ENCODE assay signal across 30 cellular contexts in the genomic region with DNA sequence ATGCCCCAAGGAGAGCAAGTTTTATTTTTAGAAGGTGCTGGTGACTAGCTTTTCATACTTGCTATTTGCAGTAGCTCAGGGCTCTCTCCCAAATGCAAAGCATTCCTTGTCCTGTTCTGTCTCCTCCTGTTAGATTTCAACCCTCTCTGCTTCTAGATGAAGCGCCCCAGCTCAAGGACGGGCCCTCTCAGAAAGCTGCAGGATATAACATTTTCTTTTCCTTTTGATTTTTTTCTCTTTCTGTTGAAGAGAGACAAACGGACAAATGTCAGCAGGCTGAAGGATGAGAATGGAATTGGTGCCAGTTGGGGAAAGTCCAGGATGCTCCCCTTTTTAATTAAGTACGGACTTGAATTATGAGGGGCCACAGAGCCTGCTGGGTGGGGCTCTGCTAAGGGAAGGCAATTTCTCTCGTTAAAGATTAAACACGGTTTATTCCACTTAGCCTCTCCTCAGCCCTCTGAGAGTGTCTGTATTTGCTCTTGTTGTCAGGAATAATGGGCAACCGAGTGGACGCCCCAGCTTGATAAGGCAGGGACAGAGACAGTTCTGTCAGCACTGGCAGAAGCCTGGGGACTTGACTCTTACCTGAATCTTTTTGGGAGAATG. TPM values are rescaled to one million over a fixed set of nuclear protein-coding genes. Genes with fewer than 3 reads are reported as not detected.
A peak's percentile ranks its signal among the peaks of the same experiment; 100 is the strongest.
DNase-seq lines count a peak whose midpoint lies in the region; ATAC-seq and TF ChIP-seq lines count a peak whose summit lies in the region.
"Had no signal": no experiment of that assay in that cellular context is flagged by ENCODE, and none has a peak within 500 bp of the region (broad histone marks: within the 10 kb centered on the region; RNA-seq: fewer than 3 reads in every experiment).

No MANE protein-coding gene starts in this region.

- no peak overlapping the region for H3K4me2 ChIP-seq in GM23338

- H3K36me3 Mint-ChIP-seq in GM23338 (ENCODE audit: low read depth) = no peaks in the 10 kb centered on the region
- H3K36me3 Mint-ChIP-seq: activated CD8-positive, alpha-beta memory T cell treated with anti-CD3 and anti-CD28 coated beads, Interleukin-2, amount 10 ng/mL, durations not matched to agents 7 days and 5 days; activated naive CD8-positive, alpha-beta T cell treated with anti-CD3 and anti-CD28 coated beads, Interleukin-2, amount 10 ng/mL, durations not matched to agents 7 days and 5 days; natural killer cell had no signal

- H3K4me1 Mint-ChIP-seq in GM23338 = peaks cover 60% of the 10 kb centered on the region

- no peaks in the 10 kb centered on the region for H3K9me3 ChIP-seq in transverse colon
- H3K9me3 ChIP-seq: Peyer's patch, testis had no signal

- WGBS in transverse colon (ENCODE audit: low coverage in 1 of 2), 2 donors = 22 to 38% methylated on average over 4 to 8 of the region's 8 CpGs

- in situ Hi-C loops in transverse colon (cut with MboI; ENCODE audit: low pct_ligation_motif_present in 1 of 4, low pct_unique_long_range_greater_than_20kb in 1 of 4, low sequenced_read_pairs in 3 of 4) = no loop called here

- H3K4me1 ChIP-seq in transverse colon = peaks cover 8 to 47% (median 32%) of the 10 kb centered on the region in 4 donors
- peaks cover 61% of the 10 kb centered on the region for H3K4me1 ChIP-seq in GM23338 (ENCODE audit: insufficient read depth)

- no peaks in the 10 kb centered on the region for H3K9me3 Mint-ChIP-seq in GM23338
- H3K9me3 Mint-ChIP-seq: activated naive CD8-positive, alpha-beta T cell treated with anti-CD3 and anti-CD28 coated beads, Interleukin-2, amount 10 ng/mL, durations not matched to agents 7 days and 5 days; activated T-cell treated with anti-CD3 and anti-CD28 coated beads, Interleukin-2, amount 50 U/mL, for 4 hours; natural killer cell had no signal

- no peak overlapping the region for H3K4me3 Mint-ChIP-seq in GM23338
- H3K4me3 Mint-ChIP-seq: activated CD8-positive, alpha-beta memory T cell treated with anti-CD3 and anti-CD28 coated beads, Interleukin-2, amount 10 ng/mL, durations not matched to agents 7 days and 5 days; activated naive CD8-positive, alpha-beta T cell treated with anti-CD3 and anti-CD28 coated beads, Interleukin-2, amount 10 ng/mL, durations not matched to agents 7 days and 5 days; activated T-cell treated with anti-CD3 and anti-CD28 coated beads, Interleukin-2, amount 50 U/mL, for 4 hours; natural killer cell had no signal

- TF ChIP-seq POLR2A in transverse colon (IDR thresholded peaks at IDR 0.05) = no peak

- no peak overlapping the region for H2AFZ ChIP-seq in GM23338

- H3K79me2 ChIP-seq in GM23338 (replicated peaks; ENCODE audit: insufficient read depth) = no peaks in the 10 kb centered on the region

- peak; percentile 79 for ATAC-seq in Right ventricle myocardium inferior
- ATAC-seq in Right ventricle myocardium superior (ENCODE audit: poor library complexity) = peak; percentile 86
- ATAC-seq in left colon = peak; percentile 49
- ATAC-seq in GM21367 (IDR thresholded peaks at IDR 0.05; ENCODE audit: unreplicated experiment) = no peak
- no peak for ATAC-seq in GM23338
- ATAC-seq in HG03378 (IDR thresholded peaks at IDR 0.05; ENCODE audit: unreplicated experiment) = no peak
- ATAC-seq: activated CD8-positive, alpha-beta memory T cell treated with anti-CD3 and anti-CD28 coated beads, Interleukin-2, amount 10 ng/mL, durations not matched to agents 7 days and 5 days; activated T-cell treated with anti-CD3 and anti-CD28 coated beads, Interleukin-2, amount 50 U/mL, for 4 hours; natural killer cell; stimulated activated naive CD8-positive, alpha-beta T cell treated with anti-CD3 and anti-CD28 coated beads, Interleukin-15, Interleukin-2, amounts not matched to agents 100 U/mL and 50 U/mL, for 24 hours had no signal

- H3K27me3 ChIP-seq in transverse colon = peaks cover 19% of the 10 kb centered on the region
- 0 out of 2 replicates have a peak, but pooled peaks cover 8% of the 10 kb centered on the region for H3K27me3 ChIP-seq in GM23338 (ENCODE audit: insufficient read depth)
- H3K27me3 ChIP-seq: Peyer's patch, testis had no signal

- intact Hi-C loops in Right ventricle myocardium inferior (cut with DNase I) = no loop called here
- intact Hi-C loops in cardiac septum (cut with DNase I) = no loop called here
- intact Hi-C loops in Right ventricle myocardium superior (cut with DNase I) = no loop called here
- intact Hi-C loops in left colon (cut with DNase I, micrococcal nuclease) = no loop called here
- intact Hi-C loops in transverse colon (cut with DNase I; ENCODE audit: low total_unique reads) = no loop called here

- TF ChIP-seq CTCF in transverse colon (IDR thresholded peaks at IDR 0.05) (no peak), GM23338 (conservative IDR thresholded peaks at IDR 0.05; ENCODE audit: low read depth in 2 of 2) (no peak)

- DNase-seq in Right ventricle myocardium inferior (ENCODE audit: missing footprints) (no peak), cardiac septum (ENCODE audit: low spot score) (no peak), Right ventricle myocardium superior (no peak), left colon (peak in 1 of 2 donors; percentile 37), transverse colon (peak; percentile 39), GM23338 (ENCODE audit: low spot score) (no peak)
- DNase-seq: 8988T; activated CD4-positive, alpha-beta T cell treated with anti-CD3 and anti-CD28 coated beads, Interleukin-2, amount 50 U/mL, for 4 hours; activated CD8-positive, alpha-beta memory T cell treated with anti-CD3 and anti-CD28 coated beads, Interleukin-2, amount 10 ng/mL, durations not matched to agents 7 days and 5 days; activated gamma-delta T cell treated with Interleukin-2 at 50 U/mL for 16 hours; activated naive CD8-positive, alpha-beta T cell treated with anti-CD3 and anti-CD28 coated beads, Interleukin-2, amount 10 ng/mL, durations not matched to agents 7 days and 5 days; activated T-cell treated with anti-CD3 and anti-CD28 coated beads, Interleukin-2, amount 50 U/mL, for 4 hours; aorta; effector CD4-positive, alpha-beta T cell; GOT3; MV-4-11; natural killer cell; NCI-H1436 treated with DMSO at 0.1 percent for 48 hours; NCI-H446 treated with DMSO at 0.1 percent for 48 hours; NCI-H774; Peyer's patch; SIG-M5; stimulated activated CD4-positive, alpha-beta T cell treated with anti-CD3 and anti-CD28 coated beads, Interleukin-1b, Interleukin-23, amount 100 ng/mL, for 48 hours; stimulated activated naive CD8-positive, alpha-beta T cell treated with anti-CD3 and anti-CD28 coated beads, Interleukin-15, Interleukin-2, amounts not matched to agents 100 U/mL and 50 U/mL, for 24 hours; SW 1271; testis had no signal

- TF ChIP-seq EP300 in transverse colon (IDR thresholded peaks at IDR 0.05; ENCODE audit: low read depth) = no peak

- H3K36me3 ChIP-seq in transverse colon = no peaks in the 10 kb centered on the region
- no peaks in the 10 kb centered on the region for H3K36me3 ChIP-seq in GM23338 (ENCODE audit: insufficient read depth)
- H3K36me3 ChIP-seq: Peyer's patch had no signal

- H3K27ac ChIP-seq in transverse colon = peak overlapping the region in 3 of 4 donors; percentile 1 to 62 (median 5)
- H3K27ac ChIP-seq in GM23338 (ENCODE audit: low read depth) = no peak overlapping the region
- H3K27ac ChIP-seq: C4-2B, testis had no signal

- no peaks in the 10 kb centered on the region for H4K20me1 ChIP-seq in GM23338 (replicated peaks; ENCODE audit: insufficient read depth)

- peaks cover 7% of the 10 kb centered on the region; the same call in 1 of the 2 replicates for H3F3A ChIP-seq in GM23338 (replicated peaks; ENCODE audit: low read depth)

- peaks cover 21% of the 10 kb centered on the region for H3K27me3 Mint-ChIP-seq in GM23338 (ENCODE audit: insufficient read depth, low read depth, poor library complexity)

- H3K9me2 ChIP-seq in GM23338 (ENCODE audit: insufficient read depth) = no peaks in the 10 kb centered on the region

- H3K4me3 ChIP-seq in transverse colon (no peak overlapping the region), GM23338 (no peak overlapping the region)
- H3K4me3 ChIP-seq: Peyer's patch, testis had no signal

- no peak overlapping the region for H3K27ac Mint-ChIP-seq in GM23338
- H3K27ac Mint-ChIP-seq: activated CD8-positive, alpha-beta memory T cell treated with anti-CD3 and anti-CD28 coated beads, Interleukin-2, amount 10 ng/mL, durations not matched to agents 7 days and 5 days; activated naive CD8-positive, alpha-beta T cell treated with anti-CD3 and anti-CD28 coated beads, Interleukin-2, amount 10 ng/mL, durations not matched to agents 7 days and 5 days; natural killer cell had no signal

TF ChIP-seq in GM23338, 12 proteins besides CTCF, POLR2A, EP300 and RAD21 (continues in another document):
- TF ChIP-seq POLR2AphosphoS5 (IDR thresholded peaks at IDR 0.05; ENCODE audit: low read depth) (no peak), EZH2 (IDR thresholded peaks at IDR 0.05; ENCODE audit: low read depth, unreplicated experiment) (no peak), EZH2phosphoT487 (IDR thresholded peaks at IDR 0.05; ENCODE audit: unreplicated experiment) (no peak), ZNF331 (CRISPR knock-in tag; IDR thresholded peaks at IDR 0.05; ENCODE audit: low read depth) (no peak), ZNF114 (CRISPR knock-in tag; IDR thresholded peaks at IDR 0.05) (no peak)
- TF ChIP-seq, protein P1, sequence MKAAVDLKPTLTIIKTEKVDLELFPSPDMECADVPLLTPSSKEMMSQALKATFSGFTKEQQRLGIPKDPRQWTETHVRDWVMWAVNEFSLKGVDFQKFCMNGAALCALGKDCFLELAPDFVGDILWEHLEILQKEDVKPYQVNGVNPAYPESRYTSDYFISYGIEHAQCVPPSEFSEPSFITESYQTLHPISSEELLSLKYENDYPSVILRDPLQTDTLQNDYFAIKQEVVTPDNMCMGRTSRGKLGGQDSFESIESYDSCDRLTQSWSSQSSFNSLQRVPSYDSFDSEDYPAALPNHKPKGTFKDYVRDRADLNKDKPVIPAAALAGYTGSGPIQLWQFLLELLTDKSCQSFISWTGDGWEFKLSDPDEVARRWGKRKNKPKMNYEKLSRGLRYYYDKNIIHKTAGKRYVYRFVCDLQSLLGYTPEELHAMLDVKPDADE (IDR thresholded peaks at IDR 0.05) = no peak

RNA-seq across cellular contexts. Expression of a gene that starts 6.2 kb away (rescaled TPM):
- total RNA-seq in Right ventricle myocardium inferior (0.41 TPM), cardiac septum (3.5 TPM), Right ventricle myocardium superior (0.24 TPM), left colon (under 1 TPM; 0.89 to 0.95 TPM), transverse colon (1 to 10 TPM in 1 of 4 donors, under 1 TPM in 1, not detected in 2; 0.41 to 1.3 TPM)
- total RNA-seq in GM23338 (2014; rRNA removed; shearing (Covaris generic)) = 126 and 149 TPM in 2 replicates
- 93.1 and 97.2 TPM in 2 replicates for polyA plus RNA-seq in GM23338 (2016; fragmentation: Nextera tagmentation; extraction: Ambion mirVana)
- total RNA-seq: mononuclear cell, natural killer cell had no signal

Comparison
In these comparisons a context has a peak if more than half of its experiments do, and no peak if none do; other contexts are left out.
1. ATAC-seq: peak in Right ventricle myocardium inferior (single experiment), Right ventricle myocardium superior (single experiment) and left colon (single experiment); none in GM21367 (single experiment), GM23338 (single experiment) and HG03378 (single experiment).
2. RNA of a gene that starts 6.2 kb away (total RNA-seq): 126 to 149 TPM in GM23338; 3.5 TPM in cardiac septum (single experiment), 0.89 to 0.95 TPM in left colon, 0.41 to 1.3 TPM in transverse colon, 0.41 TPM in Right ventricle myocardium inferior (single experiment) and 0.24 TPM in Right ventricle myocardium superior (single experiment); every median in the first group is over 10 times any median in the second.